In genomic region chr2:173884403-173884802, GRCh38 we compare ENCODE assay signal across 1 cellular context.
TF ChIP-seq lines count a peak whose summit lies in the region.

No MANE protein-coding gene starts in this region.

TF ChIP-seq in HCT116, 20 proteins besides CTCF, POLR2A, EP300 and RAD21 (continued from another document):
- no peak for TF ChIP-seq ZBTB33 (IDR thresholded peaks at IDR 0.05; ENCODE audit: extremely low read depth, insufficient replicate concordance, low read length)
- TF ChIP-seq ZFX (IDR thresholded peaks at IDR 0.05): no peak
- TF ChIP-seq EGR1 (IDR thresholded peaks at IDR 0.05; ENCODE audit: low read depth): no peak
- TF ChIP-seq CEBPB (IDR thresholded peaks at IDR 0.05; ENCODE audit: low read depth): no peak
- TF ChIP-seq JUND (IDR thresholded peaks at IDR 0.05): no peak
- no peak for TF ChIP-seq SP1 (IDR thresholded peaks at IDR 0.05; ENCODE audit: low read depth)
- no peak for TF ChIP-seq EZH2 (IDR thresholded peaks at IDR 0.05)
- no peak for TF ChIP-seq MAX (IDR thresholded peaks at IDR 0.05)
- no peak for TF ChIP-seq EZH2phosphoT487 (IDR thresholded peaks at IDR 0.05; ENCODE audit: borderline replicate concordance)
- TF ChIP-seq TCF7L2 (IDR thresholded peaks at IDR 0.05; ENCODE audit: borderline replicate concordance, extremely low read depth, insufficient read depth, insufficient read length): no peak
